9 cellular contexts compared by ENCODE assay signal in genomic region chr2:8543412-8544167, GRCh38.
DNase-seq lines count a peak whose midpoint lies in the region; ATAC-seq and TF ChIP-seq lines count a peak whose summit lies in the region.
"Had no signal": no experiment of that assay in that cellular context is flagged by ENCODE, and none has a peak within 500 bp of the region (broad histone marks: within the 10 kb centered on the region; RNA-seq: fewer than 3 reads in every experiment).

No MANE protein-coding gene starts in this region.

- no peak for TF ChIP-seq POLR2A in spleen (IDR thresholded peaks at IDR 0.05)

- DNase-seq in DMS153 (lab: John Stamatoyannopoulos, UW): peak; percentile 43
- no peak for DNase-seq in DMS153 treated with DMSO at 0.1 percent for 48 hours (lab: John Stamatoyannopoulos, UW; ENCODE audit: unreplicated experiment)
- peak; percentile 79 for DNase-seq in NCI-H510A treated with DMSO at 0.1 percent for 48 hours (lab: John Stamatoyannopoulos, UW)
- DNase-seq in activated CD8-positive, alpha-beta memory T cell treated with anti-CD3 and anti-CD28 coated beads, Interleukin-2, amount 50 U/mL, for 48 hours: peak; percentile 88
- peak; percentile 29 for DNase-seq in globus pallidus (ENCODE audit: low spot score)
- DNase-seq in spleen: peak; percentile 89
- DNase-seq in iPS-NIHi11 (ENCODE audit: low spot score): no peak

- TF ChIP-seq CTCF in spleen (IDR thresholded peaks at IDR 0.05 in 8 of 11, conservative IDR thresholded peaks at IDR 0.05 in 3 of 11): peak in 3 of 11 experiments; percentile 13 to 27 (median 14)

- H3K4me1 ChIP-seq in spleen: peaks cover 31 to 92% (median 65%) of the 10 kb centered on the region in 6 donors

- intact Hi-C loops in spleen (cut with DNase I; ENCODE audit: low total_unique reads): no loop called here

- peak overlapping the region; percentile 68 to 88 (median 83) for H3K27ac ChIP-seq in spleen
- H3K27ac ChIP-seq: 22Rv1 had no signal

- peak overlapping the region in 3 of 8 donors; percentile 7 to 52 (median 13) for H3K4me3 ChIP-seq in spleen

- no peaks in the 10 kb centered on the region for H3K9me3 ChIP-seq in spleen

- WGBS in spleen, 5 donors: 6 to 14% (median 10%) methylated on average over 25 to 28 of the region's 28 CpGs

- peak; percentile 76 for ATAC-seq in HG02759 (IDR thresholded peaks at IDR 0.05; ENCODE audit: unreplicated experiment)

- peaks cover 0 to 45% (median 0%) of the 10 kb centered on the region in 7 donors for H3K27me3 ChIP-seq in spleen (replicated peaks in 1 of 7)

- H3K36me3 ChIP-seq in spleen: no peaks in the 10 kb centered on the region

Comparison
In these comparisons a context has a peak if more than half of its experiments do, and no peak if none do; other contexts are left out.
1. DNase-seq: peak in DMS153 (single experiment), NCI-H510A treated with DMSO at 0.1 percent for 48 hours (single experiment), activated CD8-positive, alpha-beta memory T cell treated with anti-CD3 and anti-CD28 coated beads, Interleukin-2, amount 50 U/mL, for 48 hours (single experiment), globus pallidus (single experiment) and spleen (single experiment); none in DMS153 treated with DMSO at 0.1 percent for 48 hours (single experiment) and iPS-NIHi11 (single experiment).